8 cellular contexts compared by ENCODE assay signal in the genomic region with DNA sequence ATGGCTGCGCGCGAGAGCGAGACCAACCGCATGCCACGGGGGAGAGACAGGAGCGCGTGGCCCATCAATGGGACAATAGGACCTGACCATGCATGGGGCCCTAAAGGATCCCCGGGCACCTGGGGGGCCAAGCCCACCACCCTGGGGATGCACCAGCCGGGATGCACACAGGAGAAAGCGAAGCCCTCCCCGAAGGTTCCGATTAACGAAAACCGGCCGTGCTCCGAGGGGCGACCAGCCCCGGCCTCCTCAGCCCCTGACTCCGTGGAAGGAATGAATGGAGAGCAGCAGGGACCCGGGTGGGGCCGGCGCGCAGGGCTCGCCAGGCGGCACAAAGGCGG. TPM values are rescaled to one million over a fixed set of nuclear protein-coding genes. Genes with fewer than 3 reads are reported as not detected.
DNase-seq lines count a peak whose midpoint lies in the region; ATAC-seq and TF ChIP-seq lines count a peak whose summit lies in the region.

No MANE protein-coding gene starts in this region.

- peak overlapping the region; percentile 94 for H3K4me3 ChIP-seq in CD8-positive, alpha-beta T cell (ENCODE audit: low read depth, low read length)

- no peaks in the 10 kb centered on the region for H3K9me3 Mint-ChIP-seq in CD8-positive, alpha-beta T cell
- no peaks in the 10 kb centered on the region for H3K9me3 Mint-ChIP-seq in activated naive CD8-positive, alpha-beta T cell treated with anti-CD3 and anti-CD28 coated beads, Interleukin-2, amount 10 ng/mL, durations not matched to agents 7 days and 5 days

- peaks cover 23% of the 10 kb centered on the region for H3K4me1 ChIP-seq in CD8-positive, alpha-beta T cell (ENCODE audit: insufficient read depth, low read length)

- POLR2A ChIA-PET in CD8-positive, alpha-beta T cell (lab: Charles Lee), result interaction anchor here (0.6 to 1.3 kb wide), 5 partner anchors 23 to 216 kb away, joined by 3 to 5 read pairs (median 4); a partner anchor contains a TSS
- POLR2A ChIA-PET in activated naive CD8-positive, alpha-beta T cell treated with anti-CD3 and anti-CD28 coated beads, Interleukin-2, amount 10 ng/mL, durations not matched to agents 7 days and 5 days (lab: Charles Lee), result interaction anchor here (0.6 to 3.1 kb wide), 20 partner anchors 9 to 180 kb away, joined by 3 to 20 read pairs (median 6); a partner anchor contains a TSS

- H3K36me3 Mint-ChIP-seq in CD8-positive, alpha-beta T cell, result peaks cover 9% of the 10 kb centered on the region
- peaks cover 22% of the 10 kb centered on the region for H3K36me3 Mint-ChIP-seq in activated naive CD8-positive, alpha-beta T cell treated with anti-CD3 and anti-CD28 coated beads, Interleukin-2, amount 10 ng/mL, durations not matched to agents 7 days and 5 days

- CTCF ChIA-PET in CD8-positive, alpha-beta T cell (lab: Charles Lee), result no interaction called here

- H3K27ac Mint-ChIP-seq in CD8-positive, alpha-beta T cell, result peak overlapping the region; percentile 69
- peak overlapping the region; percentile 86 for H3K27ac Mint-ChIP-seq in activated naive CD8-positive, alpha-beta T cell treated with anti-CD3 and anti-CD28 coated beads, Interleukin-2, amount 10 ng/mL, durations not matched to agents 7 days and 5 days

- H3K27ac ChIP-seq in CD8-positive, alpha-beta T cell (ENCODE audit: low read depth, low read length), result peak overlapping the region; percentile 81

- peak overlapping the region; percentile 91 for H3K4me3 Mint-ChIP-seq in CD8-positive, alpha-beta T cell
- H3K4me3 Mint-ChIP-seq in activated naive CD8-positive, alpha-beta T cell treated with anti-CD3 and anti-CD28 coated beads, Interleukin-2, amount 10 ng/mL, durations not matched to agents 7 days and 5 days, result peak overlapping the region; percentile 97

- intact Hi-C loops in CD8-positive, alpha-beta T cell (cut with DNase I, micrococcal nuclease), result loop anchor here (1.0 to 2.0 kb wide), 9 partner anchors 17 to 251 kb away; a partner anchor contains a TSS

- no peak for DNase-seq in CD8-positive, alpha-beta T cell
- DNase-seq in activated naive CD8-positive, alpha-beta T cell treated with anti-CD3 and anti-CD28 coated beads, Interleukin-2, amount 10 ng/mL, durations not matched to agents 7 days and 5 days, result no peak
- DNase-seq in islet precursor cell, result peak; percentile 69
- peak; percentile 19 to 24 for DNase-seq in stimulated activated CD4-positive, alpha-beta T cell treated with anti-CD3 and anti-CD28 coated beads, Interleukin-2, amount 100 ng/mL, for 48 hours

- H3K27me3 ChIP-seq in CD8-positive, alpha-beta T cell (ENCODE audit: insufficient read depth, low read length), result no peaks in the 10 kb centered on the region

- H3K9me3 ChIP-seq in CD8-positive, alpha-beta T cell (ENCODE audit: low read length), result no peaks in the 10 kb centered on the region

- ATAC-seq in CD8-positive, alpha-beta T cell, result no peak
- ATAC-seq in GM19372 (IDR thresholded peaks at IDR 0.05; ENCODE audit: low read depth, unreplicated experiment), result peak; percentile 19
- ATAC-seq in activated naive CD8-positive, alpha-beta T cell treated with anti-CD3 and anti-CD28 coated beads, Interleukin-2, amount 10 ng/mL, durations not matched to agents 7 days and 5 days (ENCODE audit: low read depth), result peak; percentile 0
- ATAC-seq in GM18909 (IDR thresholded peaks at IDR 0.05; ENCODE audit: poor library complexity, unreplicated experiment), result no peak
- ATAC-seq in HG03175 (IDR thresholded peaks at IDR 0.05; ENCODE audit: unreplicated experiment), result no peak

- H3K27me3 Mint-ChIP-seq in CD8-positive, alpha-beta T cell (ENCODE audit: low read depth), result no peaks in the 10 kb centered on the region
- H3K27me3 Mint-ChIP-seq in activated naive CD8-positive, alpha-beta T cell treated with anti-CD3 and anti-CD28 coated beads, Interleukin-2, amount 10 ng/mL, durations not matched to agents 7 days and 5 days, result no peaks in the 10 kb centered on the region

- TF ChIP-seq RAD21 in Ishikawa (IDR thresholded peaks at IDR 0.05; ENCODE audit: low read depth), result no peak

- no peak for TF ChIP-seq CTCF in CD8-positive, alpha-beta T cell (IDR thresholded peaks at IDR 0.05)

- peaks cover 31% of the 10 kb centered on the region for H3K4me1 Mint-ChIP-seq in CD8-positive, alpha-beta T cell (ENCODE audit: low read depth)
- H3K4me1 Mint-ChIP-seq in activated naive CD8-positive, alpha-beta T cell treated with anti-CD3 and anti-CD28 coated beads, Interleukin-2, amount 10 ng/mL, durations not matched to agents 7 days and 5 days, result peaks cover 32% of the 10 kb centered on the region

- TF ChIP-seq EP300 in Ishikawa (IDR thresholded peaks at IDR 0.05; ENCODE audit: borderline replicate concordance), result 0 out of 2 replicates have a peak, but pooled peaks have one; percentile 21

- H3K36me3 ChIP-seq in CD8-positive, alpha-beta T cell (ENCODE audit: insufficient read depth, low read length), result no peaks in the 10 kb centered on the region

TF ChIP-seq in Ishikawa, 13 proteins besides CTCF, POLR2A, EP300 and RAD21:
- TF ChIP-seq ZBTB7A (IDR thresholded peaks at IDR 0.05; ENCODE audit: low read depth), result peak; percentile 90
- TF ChIP-seq YY1 (IDR thresholded peaks at IDR 0.05; ENCODE audit: low read depth), result 0 out of 2 replicates have a peak, but pooled peaks have one; percentile 21
- TF ChIP-seq, protein P1, sequence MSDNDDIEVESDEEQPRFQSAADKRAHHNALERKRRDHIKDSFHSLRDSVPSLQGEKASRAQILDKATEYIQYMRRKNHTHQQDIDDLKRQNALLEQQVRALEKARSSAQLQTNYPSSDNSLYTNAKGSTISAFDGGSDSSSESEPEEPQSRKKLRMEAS (IDR thresholded peaks at IDR 0.05), result peak; percentile 85
- TF ChIP-seq, protein P2, sequence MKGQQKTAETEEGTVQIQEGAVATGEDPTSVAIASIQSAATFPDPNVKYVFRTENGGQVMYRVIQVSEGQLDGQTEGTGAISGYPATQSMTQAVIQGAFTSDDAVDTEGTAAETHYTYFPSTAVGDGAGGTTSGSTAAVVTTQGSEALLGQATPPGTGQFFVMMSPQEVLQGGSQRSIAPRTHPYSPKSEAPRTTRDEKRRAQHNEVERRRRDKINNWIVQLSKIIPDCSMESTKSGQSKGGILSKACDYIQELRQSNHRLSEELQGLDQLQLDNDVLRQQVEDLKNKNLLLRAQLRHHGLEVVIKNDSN (IDR thresholded peaks at IDR 0.05), result no peak

RNA-seq across cellular contexts. Expression of a gene that starts 0.5 kb away (rescaled TPM):
- total RNA-seq in CD8-positive, alpha-beta T cell, result 10 to 100 TPM; 15.1 to 17.3 TPM
- total RNA-seq in activated naive CD8-positive, alpha-beta T cell treated with anti-CD3 and anti-CD28 coated beads, Interleukin-2, amount 10 ng/mL, durations not matched to agents 7 days and 5 days, result 100 to 1,000 TPM; 194 to 213 TPM

RNA-seq across cellular contexts. Expression of a gene that starts 22.3 kb away (rescaled TPM):
- total RNA-seq in CD8-positive, alpha-beta T cell, result 10 to 100 TPM; 19.3 to 20.4 TPM
- total RNA-seq in activated naive CD8-positive, alpha-beta T cell treated with anti-CD3 and anti-CD28 coated beads, Interleukin-2, amount 10 ng/mL, durations not matched to agents 7 days and 5 days, result 10 to 100 TPM; 69.9 to 70.8 TPM

RNA-seq across cellular contexts. Expression of a gene that starts 28.9 kb away (rescaled TPM):
- total RNA-seq in CD8-positive, alpha-beta T cell, result 100 to 1,000 TPM; 192 to 203 TPM
- total RNA-seq in activated naive CD8-positive, alpha-beta T cell treated with anti-CD3 and anti-CD28 coated beads, Interleukin-2, amount 10 ng/mL, durations not matched to agents 7 days and 5 days, result 100 to 1,000 TPM; 470 to 500 TPM

RNA-seq across cellular contexts. Expression of a gene that starts 44.1 kb away (rescaled TPM):
- 1 to 10 TPM; 2.0 to 3.0 TPM for total RNA-seq in CD8-positive, alpha-beta T cell
- total RNA-seq in activated naive CD8-positive, alpha-beta T cell treated with anti-CD3 and anti-CD28 coated beads, Interleukin-2, amount 10 ng/mL, durations not matched to agents 7 days and 5 days, result 10 to 100 TPM; 16.2 to 17.6 TPM

RNA-seq across cellular contexts. Expression of a gene that starts 51.7 kb away (rescaled TPM):
- total RNA-seq in CD8-positive, alpha-beta T cell, result 10 to 100 TPM; 57.4 to 65.3 TPM
- 100 to 1,000 TPM; 154 to 167 TPM for total RNA-seq in activated naive CD8-positive, alpha-beta T cell treated with anti-CD3 and anti-CD28 coated beads, Interleukin-2, amount 10 ng/mL, durations not matched to agents 7 days and 5 days

Comparison
In these comparisons a context has a peak if more than half of its experiments do, and no peak if none do; other contexts are left out.
1. ATAC-seq: peak in GM19372 (single experiment) and activated naive CD8-positive, alpha-beta T cell treated with anti-CD3 and anti-CD28 coated beads, Interleukin-2, amount 10 ng/mL, durations not matched to agents 7 days and 5 days (single experiment); none in CD8-positive, alpha-beta T cell (single experiment), GM18909 (single experiment) and HG03175 (single experiment).
2. DNase-seq: peak in islet precursor cell (single experiment) and stimulated activated CD4-positive, alpha-beta T cell treated with anti-CD3 and anti-CD28 coated beads, Interleukin-2, amount 100 ng/mL, for 48 hours (2 of 2); none in CD8-positive, alpha-beta T cell (0 of 7) and activated naive CD8-positive, alpha-beta T cell treated with anti-CD3 and anti-CD28 coated beads, Interleukin-2, amount 10 ng/mL, durations not matched to agents 7 days and 5 days (single experiment).
3. RNA of a gene that starts 0.5 kb away (total RNA-seq): 194 to 213 TPM in activated naive CD8-positive, alpha-beta T cell treated with anti-CD3 and anti-CD28 coated beads, Interleukin-2, amount 10 ng/mL, durations not matched to agents 7 days and 5 days; 15.1 to 17.3 TPM in CD8-positive, alpha-beta T cell; every median in the first group is over 10 times any median in the second.